In the genomic region with DNA sequence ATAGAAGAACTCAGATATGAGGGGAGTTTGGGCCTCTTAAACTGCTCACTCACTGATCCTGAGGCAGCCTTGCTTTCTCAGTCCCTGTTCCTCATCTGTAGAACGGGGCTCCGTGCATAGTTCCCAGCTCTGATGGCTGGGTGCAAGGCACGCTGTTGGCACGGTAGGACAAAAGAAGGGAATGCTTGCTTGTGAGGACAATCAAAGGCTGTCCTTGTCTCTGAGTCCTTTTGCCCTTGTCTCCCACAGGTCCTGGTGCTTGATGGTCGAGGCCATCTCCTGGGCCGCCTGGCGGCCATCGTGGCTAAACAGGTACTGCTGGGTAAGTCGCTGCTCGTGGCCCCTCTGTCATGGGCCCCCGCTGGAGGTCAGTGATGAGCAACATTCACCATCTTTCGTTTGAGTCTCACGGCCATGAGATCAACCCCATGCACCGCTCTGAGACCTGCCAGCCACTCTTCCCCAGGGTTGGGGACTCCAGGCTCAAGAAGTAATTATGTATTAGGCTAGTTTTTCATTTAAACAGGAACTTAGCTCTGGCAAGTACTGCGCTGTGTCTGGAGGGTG, we compare ENCODE assay signal across 8 cellular contexts. TPM values are rescaled to one million over a fixed set of nuclear protein-coding genes. Genes with fewer than 3 reads are reported as not detected.
A peak's percentile ranks its signal among the peaks of the same experiment; 100 is the strongest.
DNase-seq lines count a peak whose midpoint lies in the region; ATAC-seq, FAIRE-seq and TF ChIP-seq lines count a peak whose summit lies in the region.

No MANE protein-coding gene starts in this region.

- peaks cover 12% of the 10 kb centered on the region for H3K23me2 ChIP-seq in H1 (ENCODE audit: low read depth, low read length)

- H3K4me2 ChIP-seq in PC-9 (peak overlapping the region; percentile 95), H1 (ENCODE audit: insufficient read depth in 1 of 2, low read depth in 2 of 2, low read length in 2 of 2) (peak overlapping the region; percentile 85 to 98)

- H4K91ac ChIP-seq in H1 (replicated peaks; ENCODE audit: insufficient read length, low read length) = no peak overlapping the region

- peak overlapping the region; percentile 22 for H3K4ac ChIP-seq in H1 (replicated peaks; ENCODE audit: insufficient read length, low read depth, low read length)

- no peak for ATAC-seq in psoas muscle
- no peak for ATAC-seq in left colon
- ATAC-seq in GM18502 (IDR thresholded peaks at IDR 0.05; ENCODE audit: poor library complexity, unreplicated experiment) = no peak
- ATAC-seq in GM21576 (IDR thresholded peaks at IDR 0.05; ENCODE audit: unreplicated experiment) = no peak

- no peak overlapping the region for H3K23ac ChIP-seq in H1 (ENCODE audit: insufficient read length)

- POLR2A ChIA-PET in PC-9 (lab: Charles Lee; ENCODE audit: unreplicated experiment) = interaction anchor here (0.7 kb wide), 1 partner anchor 38 kb away, joined by 4 read pairs; the partner anchor contains the start of gene PIH1D1
- POLR2A ChIA-PET in H1 (lab: Charles Lee; ENCODE audit: partially characterized antibody) = interaction anchor here (0.6 to 10.8 kb wide), 23 partner anchors 6 to 268 kb away, joined by 3 to 138 read pairs (median 10); partner anchors contain the start of genes FCGRT, NOSIP, PIH1D1 and PRR12

- peak overlapping the region; percentile 85 for H3K4me3 ChIP-seq in GM12875 (ENCODE audit: low read depth, low read length)
- H3K4me3 ChIP-seq in PC-9 = peak overlapping the region; percentile 96
- H3K4me3 ChIP-seq in H1 (ENCODE audit: extremely low read depth in 1 of 4, insufficient read depth in 2 of 4, low read depth in 3 of 4, low read length in 4 of 4) = peak overlapping the region; percentile 96 to 100 (median 100); a peak in 7 of 8 replicates
- peak overlapping the region; percentile 98 for H3K4me3 ChIP-seq in psoas muscle

- H3K4me1 ChIP-seq in PC-9 (replicated peaks; ENCODE audit: insufficient read depth) = peaks cover 18% of the 10 kb centered on the region
- H3K4me1 ChIP-seq in H1 (replicated peaks in 1 of 4; ENCODE audit: control insufficient read depth in 3 of 4, insufficient read depth in 4 of 4, low read length in 3 of 4) = peaks cover 0 to 8% (median 2%) of the 10 kb centered on the region in 4 experiments; a peak in 3 of 7 replicates
- H3K4me1 ChIP-seq in psoas muscle = peaks cover 24% of the 10 kb centered on the region

- no peak for TF ChIP-seq EP300 in H1 (IDR thresholded peaks at IDR 0.05; ENCODE audit: borderline replicate concordance in 1 of 2, low read depth in 2 of 2, low read length in 2 of 2)

- no peak overlapping the region for H2AK5ac ChIP-seq in H1 (ENCODE audit: low read depth, low read length)

- no TSS peak for BruUV-seq in PC-9 (replicated peaks; lab: Mats Ljungman, UMichigan)

- H2BK120ac ChIP-seq in H1 (replicated peaks; ENCODE audit: low read depth, low read length) = no peak overlapping the region

- TF ChIP-seq RAD21 in H1 (IDR thresholded peaks at IDR 0.05 in 1 of 2, conservative IDR thresholded peaks at IDR 0.05 in 1 of 2; ENCODE audit: low read depth in 2 of 2, low read length in 2 of 2) = no peak

- H2BK5ac ChIP-seq in H1 (ENCODE audit: low read depth, low read length) = peak overlapping the region; percentile 99

- CTCF ChIA-PET in PC-9 (lab: Charles Lee) = no interaction called here
- CTCF ChIA-PET in H1 (lab: Charles Lee; ENCODE audit: partially characterized antibody) = interaction anchor here (0.6 to 3.0 kb wide), 4 partner anchors 11 to 999 kb away, joined by 3 to 9 read pairs (median 4); partner anchors contain the start of genes RPL18 and SPHK2

- peak overlapping the region in 3 of 4 experiments; percentile 99 to 100 (median 100); a peak in 6 of 7 replicates for H3K9ac ChIP-seq in H1 (replicated peaks in 1 of 4; ENCODE audit: extremely low read depth in 1 of 4, low read depth in 3 of 4, low read length in 3 of 4)

- 83% methylated on average over 15 of the region's 15 CpGs; no CpG with 5 or more reads in 1 of the 2 experiments for WGBS in H1 (ENCODE audit: extremely low coverage in 1 of 2, insufficient coverage in 1 of 2, insufficient read length in 1 of 2, insufficient replicate concordance in 2 of 2, low coverage in 1 of 2, low lambda C conversion rate in 2 of 2, missing lambda C conversion rate in 1 of 2), 2 experiments
- 65 to 77% (median 67%) methylated on average over 15 of the region's 15 CpGs for WGBS in psoas muscle, 3 donors

- peak overlapping the region; percentile 26 for H3K18ac ChIP-seq in H1 (ENCODE audit: extremely low read depth, low read length)

- no peak overlapping the region for H2BK15ac ChIP-seq in H1 (ENCODE audit: low read length)

- peak overlapping the region; percentile 13 for H4K5ac ChIP-seq in H1 (ENCODE audit: insufficient read length, low read depth, low read length)

- H3K9me3 ChIP-seq in PC-9 (ENCODE audit: insufficient read depth, low read depth) (no peaks in the 10 kb centered on the region), H1 (ENCODE audit: insufficient read depth in 2 of 2, low read depth in 1 of 2, low read length in 1 of 2) (no peaks in the 10 kb centered on the region), psoas muscle (no peaks in the 10 kb centered on the region)

- TF ChIP-seq POLR2A in H1 (IDR thresholded peaks at IDR 0.05; ENCODE audit: control extremely low read depth in 1 of 2, low read depth in 2 of 2, low read length in 2 of 2) = peak; percentile 73 to 74

- intact Hi-C loops in PC-9 (cut with micrococcal nuclease; ENCODE audit: unreplicated experiment) (no loop called here), psoas muscle (cut with DNase I) (loop anchor here in 1 of 2 donors (10.0 kb wide), 1 partner anchor 325 kb away; the partner anchor contains the start of genes FUZ and MED25), left colon (cut with DNase I, micrococcal nuclease) (no loop called here)

- H3F3A ChIP-seq in PC-9 (ENCODE audit: insufficient read depth, low read depth) = peaks cover 71% of the 10 kb centered on the region

- no peak for FAIRE-seq in H1 (lab: Jason Lieb, UNC)

- peaks cover 52% of the 10 kb centered on the region for H3K79me2 ChIP-seq in PC-9 (ENCODE audit: low read depth)
- peaks cover 20 to 31% of the 10 kb centered on the region in 2 experiments for H3K79me2 ChIP-seq in H1 (ENCODE audit: control insufficient read depth in 1 of 2, insufficient read depth in 2 of 2, low read length in 2 of 2)

- H3K9me2 ChIP-seq in PC-9 (ENCODE audit: insufficient read depth) = no peaks in the 10 kb centered on the region

- H3K79me1 ChIP-seq in H1 (ENCODE audit: low read depth, low read length) = peaks cover 2% of the 10 kb centered on the region; the same call in 1 of the 2 replicates

- H4K20me1 ChIP-seq in PC-9 (ENCODE audit: insufficient read depth) (peaks cover 52% of the 10 kb centered on the region), H1 (replicated peaks in 1 of 2; ENCODE audit: control insufficient read depth in 1 of 2, insufficient read depth in 2 of 2, low read length in 2 of 2) (peaks cover 15 to 20% of the 10 kb centered on the region in 2 experiments)

- H3K56ac ChIP-seq in H1 (replicated peaks; ENCODE audit: insufficient read length, low read depth, low read length) = peak overlapping the region; percentile 17

- no peak overlapping the region for H3K14ac ChIP-seq in H1 (ENCODE audit: insufficient read length)

- DNase-seq in PC-9 (no peak), H1 (ENCODE audit: low read depth in 1 of 2, low spot score in 2 of 2) (no peak), psoas muscle (no peak), left colon (no peak), NCI-H146 treated with DMSO at 0.1 percent for 48 hours (lab: John Stamatoyannopoulos, UW; ENCODE audit: unreplicated experiment) (no peak)

- H2AFZ ChIP-seq in PC-9 = no peak overlapping the region
- H2AFZ ChIP-seq in H1 (ENCODE audit: low read length) = no peak overlapping the region

- H2BK20ac ChIP-seq in H1 (ENCODE audit: low read length) = no peak overlapping the region

- peak overlapping the region; percentile 91 for H3K27ac ChIP-seq in PC-9
- peak overlapping the region; percentile 98 for H3K27ac ChIP-seq in H1 (ENCODE audit: low read depth, low read length)
- H3K27ac ChIP-seq in psoas muscle = peak overlapping the region; percentile 95

- H3K27me3 ChIP-seq in PC-9 (ENCODE audit: insufficient read depth, low read depth) (no peaks in the 10 kb centered on the region), H1 (replicated peaks in 1 of 4; ENCODE audit: control insufficient read depth in 3 of 4, extremely low read depth in 1 of 4, insufficient read depth in 3 of 4, low read length in 3 of 4) (no peaks in the 10 kb centered on the region), psoas muscle (ENCODE audit: insufficient read depth in 3 of 3, low read length in 2 of 3) (no peaks in the 10 kb centered on the region)

- peak; percentile 70 for TF ChIP-seq CTCF in GM12875 (IDR thresholded peaks at IDR 0.05; ENCODE audit: borderline replicate concordance, insufficient read depth, low read depth, low read length)
- TF ChIP-seq CTCF in PC-9 (conservative IDR thresholded peaks at IDR 0.05) = no peak; the same call in 1 of the 2 replicates
- TF ChIP-seq CTCF in H1 (IDR thresholded peaks at IDR 0.05; ENCODE audit: control extremely low read depth in 1 of 3, insufficient read depth in 1 of 3, low read depth in 1 of 3, low read length in 3 of 3) = no peak
- no peak for TF ChIP-seq CTCF in psoas muscle (IDR thresholded peaks at IDR 0.05)

- no peak overlapping the region for H2BK12ac ChIP-seq in H1 (ENCODE audit: low read depth, low read length)

- peak overlapping the region; percentile 82 for H4K8ac ChIP-seq in H1 (ENCODE audit: extremely low read depth, insufficient read depth, low read length)

- peaks cover 51% of the 10 kb centered on the region for H3K36me3 ChIP-seq in PC-9 (ENCODE audit: low read depth)
- peaks cover 26 to 49% (median 36%) of the 10 kb centered on the region in 4 experiments for H3K36me3 ChIP-seq in H1 (ENCODE audit: control insufficient read depth in 2 of 4, insufficient read depth in 4 of 4, low read length in 3 of 4)
- peaks cover 12 to 49% of the 10 kb centered on the region in 2 donors for H3K36me3 ChIP-seq in psoas muscle (ENCODE audit: insufficient read depth in 1 of 2, low read depth in 1 of 2)

RNA-seq across cellular contexts. Expression of gene RPL13A, which starts 2.3 kb away (rescaled TPM):
- total RNA-seq in PC-9 (2021) = 2,360 and 3,865 TPM in 2 replicates
- total RNA-seq in H1 (2021; fragmentation: NEBNext Ultra II Directional; extraction: Animal tissue kit (Norgen Biotek cat#: 25700)) = 3,305 and 3,520 TPM in 2 replicates
- 8,501 and 8,868 TPM in 2 replicates for polyA plus RNA-seq in H1 (2011; rRNA removed)
- polyA plus RNA-seq in H1 (2011; cell fraction: cytosol; rRNA removed) = 6,473 TPM
- 8,490 TPM for polyA plus RNA-seq in H1 (2011; cell fraction: nucleus; rRNA removed)
- polyA plus RNA-seq in H1 (2012, experiment 1 of 2) = 3,636 to 6,700 TPM (median 4,913 TPM) in 4 replicates
- polyA plus RNA-seq in H1 (2012, experiment 2 of 2) = 4,417 TPM
- polyA plus RNA-seq in H1 (2013, experiment 1 of 2) = 5,169 TPM
- polyA plus RNA-seq in H1 (2013, experiment 2 of 2) = 4,987 TPM
- 1,061 and 1,192 TPM in 2 replicates for polyA minus RNA-seq in H1 (2011; rRNA and poly(A)+ RNA removed)
- polyA minus RNA-seq in H1 (2011; cell fraction: cytosol; rRNA and poly(A)+ RNA removed) = 1,493 TPM
- 3,411 TPM for polyA minus RNA-seq in H1 (2011; cell fraction: nucleus; rRNA and poly(A)+ RNA removed)
- total RNA-seq in psoas muscle = 1,000 to 10,000 TPM; 1,392 to 2,022 (median 1,763) TPM
- 1,000 to 10,000 TPM; 1,992 to 2,955 (median 2,046) TPM for polyA plus RNA-seq in psoas muscle
- 1,000 to 10,000 TPM; 2,164 to 2,325 TPM for total RNA-seq in left colon

RNA-seq across cellular contexts. Expression of gene RPS11, which starts 6.5 kb away (rescaled TPM):
- 1,702 and 2,282 TPM in 2 replicates for total RNA-seq in PC-9 (2021)
- 2,240 and 2,296 TPM in 2 replicates for total RNA-seq in H1 (2021; fragmentation: NEBNext Ultra II Directional; extraction: Animal tissue kit (Norgen Biotek cat#: 25700))
- polyA plus RNA-seq in H1 (2011; rRNA removed) = 4,988 and 6,072 TPM in 2 replicates
- 7,346 TPM for polyA plus RNA-seq in H1 (2011; cell fraction: cytosol; rRNA removed)
- 2,598 TPM for polyA plus RNA-seq in H1 (2011; cell fraction: nucleus; rRNA removed)
- polyA plus RNA-seq in H1 (2012, experiment 1 of 2) = 4,049 to 4,786 TPM (median 4,319 TPM) in 4 replicates
- 6,913 TPM for polyA plus RNA-seq in H1 (2012, experiment 2 of 2)
- polyA plus RNA-seq in H1 (2013, experiment 1 of 2) = 3,607 TPM
- polyA plus RNA-seq in H1 (2013, experiment 2 of 2) = 3,607 TPM
- 1,118 and 1,125 TPM in 2 replicates for polyA minus RNA-seq in H1 (2011; rRNA and poly(A)+ RNA removed)
- 628 TPM for polyA minus RNA-seq in H1 (2011; cell fraction: cytosol; rRNA and poly(A)+ RNA removed)
- 876 TPM for polyA minus RNA-seq in H1 (2011; cell fraction: nucleus; rRNA and poly(A)+ RNA removed)
- total RNA-seq in psoas muscle = 1,000 to 10,000 TPM; 1,146 to 1,506 (median 1,232) TPM
- 1,000 to 10,000 TPM; 2,461 to 3,844 (median 3,134) TPM for polyA plus RNA-seq in psoas muscle
- 1,000 to 10,000 TPM; 1,501 to 1,657 TPM for total RNA-seq in left colon

RNA-seq across cellular contexts. Expression of gene FLT3LG, which starts 15.7 kb away (rescaled TPM):
- total RNA-seq in PC-9 (2021) = 5.1 and 5.3 TPM in 2 replicates
- 1.6 and 2.6 TPM in 2 replicates for total RNA-seq in H1 (2021; fragmentation: NEBNext Ultra II Directional; extraction: Animal tissue kit (Norgen Biotek cat#: 25700))
- 3.2 and 3.9 TPM in 2 replicates for polyA plus RNA-seq in H1 (2011; rRNA removed)
- polyA plus RNA-seq in H1 (2011; cell fraction: cytosol; rRNA removed) = 2.1 TPM
- polyA plus RNA-seq in H1 (2011; cell fraction: nucleus; rRNA removed) = 2.8 TPM
- 1.8 to 3.5 TPM (median 2.2 TPM) in 4 replicates for polyA plus RNA-seq in H1 (2012, experiment 1 of 2)
- polyA plus RNA-seq in H1 (2012, experiment 2 of 2) = 2.4 TPM
- 2.3 TPM for polyA plus RNA-seq in H1 (2013, experiment 1 of 2)
- polyA plus RNA-seq in H1 (2013, experiment 2 of 2) = 2.1 TPM
- 0.39 TPM in 1 of 2 replicates, not detected in the other for polyA minus RNA-seq in H1 (2011; rRNA and poly(A)+ RNA removed)
- polyA minus RNA-seq in H1 (2011; cell fraction: cytosol; rRNA and poly(A)+ RNA removed) = not detected
- not detected for polyA minus RNA-seq in H1 (2011; cell fraction: nucleus; rRNA and poly(A)+ RNA removed)
- 1 to 10 TPM; 1.9 to 3.2 (median 2.5) TPM for total RNA-seq in psoas muscle
- polyA plus RNA-seq in psoas muscle = 1 to 10 TPM; 1.9 to 4.5 (median 4.1) TPM
- 1 to 10 TPM; 3.4 to 6.4 TPM for total RNA-seq in left colon

RNA-seq across cellular contexts. Expression of gene FCGRT, which starts 22.8 kb away (rescaled TPM):
- total RNA-seq in PC-9 (2021) (4.8 and 6.7 TPM in 2 replicates), psoas muscle (10 to 100 TPM; 42.2 to 79.3 (median 60.3) TPM), left colon (100 to 1,000 TPM; 411 to 508 TPM)
- 43.4 and 46.5 TPM in 2 replicates for total RNA-seq in H1 (2021; fragmentation: NEBNext Ultra II Directional; extraction: Animal tissue kit (Norgen Biotek cat#: 25700))
- polyA plus RNA-seq in H1 (2011; rRNA removed) (41.2 and 66.7 TPM in 2 replicates), psoas muscle (10 to 100 TPM; 32.0 to 48.2 (median 39.9) TPM)
- polyA plus RNA-seq in H1 (2011; cell fraction: cytosol; rRNA removed) = 29.0 TPM
- polyA plus RNA-seq in H1 (2011; cell fraction: nucleus; rRNA removed) = 104 TPM
- 31.3 to 51.7 TPM (median 47.2 TPM) in 4 replicates for polyA plus RNA-seq in H1 (2012, experiment 1 of 2)
- 38.5 TPM for polyA plus RNA-seq in H1 (2012, experiment 2 of 2)
- 52.8 TPM for polyA plus RNA-seq in H1 (2013, experiment 1 of 2)
- polyA plus RNA-seq in H1 (2013, experiment 2 of 2) = 53.7 TPM
- polyA minus RNA-seq in H1 (2011; rRNA and poly(A)+ RNA removed) = 12.9 and 13.9 TPM in 2 replicates
- polyA minus RNA-seq in H1 (2011; cell fraction: cytosol; rRNA and poly(A)+ RNA removed) = 15.7 TPM
- polyA minus RNA-seq in H1 (2011; cell fraction: nucleus; rRNA and poly(A)+ RNA removed) = 12.3 TPM

RNA-seq across cellular contexts. Expression of gene ALDH16A1, which starts 36.7 kb away (rescaled TPM):
- total RNA-seq in PC-9 (2021) (40.9 and 66.8 TPM in 2 replicates), psoas muscle (10 to 100 TPM in 1 of 4 donors, 1 to 10 TPM in 3; 6.5 to 11.1 (median 7.7) TPM), left colon (10 to 100 TPM; 24.9 to 31.5 TPM)
- total RNA-seq in H1 (2021; fragmentation: NEBNext Ultra II Directional; extraction: Animal tissue kit (Norgen Biotek cat#: 25700)) = 32.7 and 34.3 TPM in 2 replicates
- polyA plus RNA-seq in H1 (2011; rRNA removed) (30.5 and 54.8 TPM in 2 replicates), psoas muscle (10 to 100 TPM in 1 of 3 donors, 1 to 10 TPM in 2; 3.6 to 12.9 (median 5.7) TPM)
- polyA plus RNA-seq in H1 (2011; cell fraction: cytosol; rRNA removed) = 32.1 TPM
- polyA plus RNA-seq in H1 (2011; cell fraction: nucleus; rRNA removed) = 81.6 TPM
- polyA plus RNA-seq in H1 (2012, experiment 1 of 2) = 26.2 to 40.1 TPM (median 35.4 TPM) in 4 replicates
- 25.7 TPM for polyA plus RNA-seq in H1 (2012, experiment 2 of 2)
- 19.9 TPM for polyA plus RNA-seq in H1 (2013, experiment 1 of 2)
- 18.5 TPM for polyA plus RNA-seq in H1 (2013, experiment 2 of 2)
- polyA minus RNA-seq in H1 (2011; rRNA and poly(A)+ RNA removed) = 13.9 and 18.1 TPM in 2 replicates
- 25.7 TPM for polyA minus RNA-seq in H1 (2011; cell fraction: cytosol; rRNA and poly(A)+ RNA removed)
- 21.3 TPM for polyA minus RNA-seq in H1 (2011; cell fraction: nucleus; rRNA and poly(A)+ RNA removed)
